Comparison of ENCODE assay signal across 2 cellular contexts in genomic region chr5:164052536-164053090, GRCh38.
TF ChIP-seq lines count a peak whose summit lies in the region.

No MANE protein-coding gene starts in this region.

TF ChIP-seq in SK-N-SH, 30 proteins besides CTCF, POLR2A, EP300 and RAD21 (continued from another document):
- TF ChIP-seq GATA2 (CRISPR knock-in tag; IDR thresholded peaks at IDR 0.05): no peak
- TF ChIP-seq SMC3 (IDR thresholded peaks at IDR 0.05; ENCODE audit: low read depth, low read length): no peak
- TF ChIP-seq NFIC (IDR thresholded peaks at IDR 0.05; ENCODE audit: borderline replicate concordance): no peak
- TF ChIP-seq RXRA (IDR thresholded peaks at IDR 0.05; ENCODE audit: borderline replicate concordance, low read depth): no peak
- TF ChIP-seq FOSL2 (IDR thresholded peaks at IDR 0.05; ENCODE audit: borderline replicate concordance, low read depth): peak; percentile 8; the same call in 1 of the 2 replicates
- TF ChIP-seq RCOR1 (IDR thresholded peaks at IDR 0.05; ENCODE audit: low read length): no peak

TF ChIP-seq in SK-N-SH treated with all-trans-retinoic acid at 6 μM for 48 hours, 23 proteins besides CTCF, POLR2A, EP300 and RAD21 (continued from another document):
- TF ChIP-seq CREB5 (CRISPR knock-in tag; IDR thresholded peaks at IDR 0.05; ENCODE audit: low read depth) (no peak), RARB (CRISPR knock-in tag; IDR thresholded peaks at IDR 0.05) (no peak), ISL1 (CRISPR knock-in tag; IDR thresholded peaks at IDR 0.05) (no peak), POU6F1 (CRISPR knock-in tag; IDR thresholded peaks at IDR 0.05; ENCODE audit: borderline replicate concordance, low read depth) (no peak), CSDC2 (CRISPR knock-in tag; IDR thresholded peaks at IDR 0.05) (no peak), ZNF8 (CRISPR knock-in tag; IDR thresholded peaks at IDR 0.05) (no peak), GLIS3 (CRISPR knock-in tag; IDR thresholded peaks at IDR 0.05) (no peak)
